In the genomic region with DNA sequence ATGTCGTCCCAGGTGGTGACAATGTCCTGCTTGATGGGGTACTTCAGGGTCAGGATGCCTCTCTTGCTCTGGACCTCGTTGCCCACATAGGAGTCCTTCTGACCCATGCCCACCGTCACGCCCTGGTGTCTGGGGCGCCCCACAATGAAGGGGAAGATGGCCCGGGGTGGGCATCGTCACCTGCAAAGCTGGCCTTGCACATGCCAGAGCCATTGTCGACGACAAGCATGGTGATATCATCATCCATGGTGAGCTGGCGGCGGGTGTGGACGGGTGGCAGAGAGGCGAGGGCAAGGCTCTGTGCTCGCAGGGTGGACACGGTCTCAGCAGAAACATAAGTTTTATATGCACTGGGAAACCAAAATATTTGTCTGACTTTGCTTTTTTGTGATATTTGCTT, we compare ENCODE assay signal across 5 cellular contexts.
"Had no signal": no experiment of that assay in that cellular context is flagged by ENCODE, and none has a peak within 500 bp of the region (broad histone marks: within the 10 kb centered on the region; RNA-seq: fewer than 3 reads in every experiment).

No MANE protein-coding gene starts in this region.

- ATAC-seq: HepG2, K562 had no signal

- H3K27ac ChIP-seq: HL-60 had no signal

- H3K4me3 ChIP-seq: K562 had no signal

- DNase-seq: IMR-90, KBM-7 had no signal
